23 cellular contexts compared by ENCODE assay signal in the genomic region with DNA sequence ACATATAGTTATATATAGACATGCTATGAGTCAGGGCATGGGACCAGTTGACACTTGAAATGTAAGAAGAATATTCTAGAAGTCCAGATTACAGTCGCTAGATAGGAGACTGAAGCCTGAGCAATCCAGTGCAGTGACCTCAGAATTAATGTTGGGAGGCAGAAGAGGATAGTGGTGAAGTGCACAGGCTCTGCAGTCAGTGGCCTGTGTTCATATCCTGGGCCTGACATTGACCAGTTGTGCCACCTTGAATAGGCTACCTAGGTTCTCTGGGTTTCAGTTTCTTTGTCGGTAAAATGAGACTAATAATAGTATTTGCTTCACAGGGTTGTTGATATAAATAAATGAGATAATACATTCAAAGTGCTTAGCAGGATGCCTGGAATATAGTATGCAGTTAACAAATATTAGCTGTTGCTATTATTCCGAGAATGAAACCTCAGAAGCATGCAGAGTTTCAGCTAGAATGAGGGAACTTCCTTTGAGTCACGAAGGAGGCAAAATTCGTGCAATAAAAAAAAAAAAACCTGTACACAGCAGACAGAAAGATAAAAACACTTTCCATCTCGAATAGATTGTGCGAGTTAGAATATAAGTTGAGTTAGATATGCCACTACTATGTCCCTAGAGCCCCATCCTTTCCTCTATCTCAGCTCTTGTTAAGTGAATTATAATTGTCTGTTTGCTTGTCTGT. TPM values are rescaled to one million over a fixed set of nuclear protein-coding genes. Genes with fewer than 3 reads are reported as not detected.
A peak's percentile ranks its signal among the peaks of the same experiment; 100 is the strongest.
DNase-seq lines count a peak whose midpoint lies in the region; ATAC-seq and TF ChIP-seq lines count a peak whose summit lies in the region.
"Had no signal": no experiment of that assay in that cellular context is flagged by ENCODE, and none has a peak within 500 bp of the region (broad histone marks: within the 10 kb centered on the region; RNA-seq: fewer than 3 reads in every experiment).

No MANE protein-coding gene starts in this region.

- peaks cover 3% of the 10 kb centered on the region for H3K27me3 Mint-ChIP-seq in activated T-cell treated with anti-CD3 and anti-CD28 coated beads, Interleukin-2, amount 50 U/mL, for 24 hours
- no peaks in the 10 kb centered on the region for H3K27me3 Mint-ChIP-seq in activated naive CD8-positive, alpha-beta T cell treated with anti-CD3 and anti-CD28 coated beads for 36 hours

- H3K9me3 ChIP-seq in OCI-LY3 (ENCODE audit: insufficient read depth, low read length) (no peaks in the 10 kb centered on the region), adrenal gland (replicated peaks in 1 of 3) (no peaks in the 10 kb centered on the region)
- H3K9me3 ChIP-seq: BLaER1, SJCRH30, uterus had no signal

- H4K20me1 ChIP-seq in OCI-LY3 (ENCODE audit: insufficient read depth, low read length): no peaks in the 10 kb centered on the region

- H3K9ac ChIP-seq in OCI-LY3 (ENCODE audit: low read length): no peak overlapping the region
- H3K9ac ChIP-seq: BLaER1 had no signal

- H3K79me2 ChIP-seq in OCI-LY3 (ENCODE audit: low read length): no peaks in the 10 kb centered on the region

- H3K4me2 ChIP-seq in OCI-LY3 (ENCODE audit: low read length): peak overlapping the region; percentile 35
- H3K4me2 ChIP-seq: BLaER1 had no signal

- H3K27ac Mint-ChIP-seq in activated T-cell treated with anti-CD3 and anti-CD28 coated beads, Interleukin-2, amount 50 U/mL, for 24 hours: peak overlapping the region; percentile 82
- H3K27ac Mint-ChIP-seq in activated naive CD8-positive, alpha-beta T cell treated with anti-CD3 and anti-CD28 coated beads for 36 hours: peak overlapping the region; percentile 91
- H3K27ac Mint-ChIP-seq: mesothelial cell of epicardium had no signal

- peaks cover 6% of the 10 kb centered on the region for H3K36me3 Mint-ChIP-seq in activated T-cell treated with anti-CD3 and anti-CD28 coated beads, Interleukin-2, amount 50 U/mL, for 24 hours (ENCODE audit: low read depth)
- peaks cover 7% of the 10 kb centered on the region for H3K36me3 Mint-ChIP-seq in activated naive CD8-positive, alpha-beta T cell treated with anti-CD3 and anti-CD28 coated beads for 36 hours
- H3K36me3 Mint-ChIP-seq: mesothelial cell of epicardium had no signal

- H2AFZ ChIP-seq in OCI-LY3 (ENCODE audit: low read depth, low read length): no peak overlapping the region

- H3K27ac ChIP-seq in OCI-LY3 (ENCODE audit: low read length) (no peak overlapping the region), adrenal gland (no peak overlapping the region)
- H3K27ac ChIP-seq: BLaER1, cardiac muscle cell, SJCRH30, uterus, WERI-Rb-1 had no signal

- H3K4me1 Mint-ChIP-seq in activated T-cell treated with anti-CD3 and anti-CD28 coated beads, Interleukin-2, amount 50 U/mL, for 24 hours (ENCODE audit: low read depth): peaks cover 74% of the 10 kb centered on the region
- peaks cover 46% of the 10 kb centered on the region for H3K4me1 Mint-ChIP-seq in activated naive CD8-positive, alpha-beta T cell treated with anti-CD3 and anti-CD28 coated beads for 36 hours
- H3K4me1 Mint-ChIP-seq: mesothelial cell of epicardium had no signal

- no peak overlapping the region for H3K4me3 ChIP-seq in OCI-LY3 (ENCODE audit: low read length)
- H3K4me3 ChIP-seq in adrenal gland: no peak overlapping the region
- H3K4me3 ChIP-seq: BLaER1, cardiac muscle cell, SJCRH30, uterus had no signal

- TF ChIP-seq CTCF in OCI-LY3 (IDR thresholded peaks at IDR 0.05; ENCODE audit: low read depth, low read length) (no peak), adrenal gland (IDR thresholded peaks at IDR 0.05) (no peak)

- no peak for DNase-seq in activated T-cell treated with anti-CD3 and anti-CD28 coated beads, Interleukin-2, amount 50 U/mL, for 24 hours
- no peak for DNase-seq in activated T-cell treated with anti-CD3 and anti-CD28 coated beads, Interleukin-2, amount 50 U/mL, for 48 hours
- DNase-seq in activated naive CD8-positive, alpha-beta T cell treated with anti-CD3 and anti-CD28 coated beads for 36 hours: no peak
- DNase-seq in stimulated activated naive CD8-positive, alpha-beta T cell treated with anti-CD3 and anti-CD28 coated beads, Interleukin-15, Interleukin-2, amounts not matched to agents 100 U/mL and 50 U/mL, for 24 hours: no peak
- no peak for DNase-seq in NCI-H2107 treated with DMSO at 0.1 percent for 48 hours (lab: John Stamatoyannopoulos, UW; ENCODE audit: unreplicated experiment)
- DNase-seq in GM19240 (ENCODE audit: insufficient read length, low spot score): no peak
- no peak for DNase-seq in adrenal gland
- DNase-seq: left colon; MM.1S; NCI-H146; NCI-H774; SJCRH30; stimulated activated CD4-positive, alpha-beta T cell treated with anti-CD3 and anti-CD28 coated beads, Interleukin-4, amount 100 ng/mL, for 4 hours; uterus; WERI-Rb-1 had no signal

- H3K27me3 ChIP-seq in OCI-LY3 (ENCODE audit: low read depth, low read length) (no peaks in the 10 kb centered on the region), adrenal gland (peaks cover 6% of the 10 kb centered on the region)
- H3K27me3 ChIP-seq: cardiac muscle cell, uterus had no signal

- ATAC-seq in stimulated activated naive CD8-positive, alpha-beta T cell treated with anti-CD3 and anti-CD28 coated beads, Interleukin-15, Interleukin-2, amounts not matched to agents 100 U/mL and 50 U/mL, for 24 hours: peak; percentile 7
- ATAC-seq: HCT116, left colon, Panc1 had no signal

- intact Hi-C loops in adrenal gland (cut with DNase I): no loop called here

- H3K36me3 ChIP-seq in OCI-LY3 (replicated peaks; ENCODE audit: low read depth, low read length) (no peaks in the 10 kb centered on the region), adrenal gland (replicated peaks in 1 of 2) (no peaks in the 10 kb centered on the region)
- H3K36me3 ChIP-seq: BLaER1, cardiac muscle cell, SJCRH30, uterus, WERI-Rb-1 had no signal

- peak overlapping the region; percentile 57 for H3K4me3 Mint-ChIP-seq in activated T-cell treated with anti-CD3 and anti-CD28 coated beads, Interleukin-2, amount 50 U/mL, for 24 hours
- no peak overlapping the region for H3K4me3 Mint-ChIP-seq in activated naive CD8-positive, alpha-beta T cell treated with anti-CD3 and anti-CD28 coated beads for 36 hours
- H3K4me3 Mint-ChIP-seq: mesothelial cell of epicardium, neural crest cell had no signal

- 53 to 72% (median 63%) methylated on average over 7 of the region's 7 CpGs for WGBS in adrenal gland, 4 donors

- H3K4me1 ChIP-seq in OCI-LY3 (ENCODE audit: low read length) (peaks cover 44% of the 10 kb centered on the region), adrenal gland (replicated peaks in 1 of 2) (no peaks in the 10 kb centered on the region)
- H3K4me1 ChIP-seq: BLaER1, SJCRH30, uterus had no signal

- H3K9me3 Mint-ChIP-seq in activated T-cell treated with anti-CD3 and anti-CD28 coated beads, Interleukin-2, amount 50 U/mL, for 24 hours: no peaks in the 10 kb centered on the region
- no peaks in the 10 kb centered on the region for H3K9me3 Mint-ChIP-seq in activated naive CD8-positive, alpha-beta T cell treated with anti-CD3 and anti-CD28 coated beads for 36 hours
- H3K9me3 Mint-ChIP-seq: mesothelial cell of epicardium, neural crest cell had no signal

- TF ChIP-seq POLR2A in adrenal gland (IDR thresholded peaks at IDR 0.05): no peak

RNA-seq across cellular contexts. Expression of a gene that starts 4.0 kb away (rescaled TPM):
- total RNA-seq in activated naive CD8-positive, alpha-beta T cell treated with anti-CD3 and anti-CD28 coated beads for 36 hours: 10 to 100 TPM; 67.1 to 67.6 TPM
- total RNA-seq in adrenal gland: 1 to 10 TPM in 2 of 8 donors, under 1 TPM in 3, not detected in 3; 0.15 to 1.4 (median 0.54) TPM
- under 1 TPM; 0.10 to 0.48 (median 0.35) TPM for polyA plus RNA-seq in adrenal gland
- total RNA-seq: cardiac muscle cell, G401, mesothelial cell of epicardium, SJCRH30 had no signal
- polyA plus RNA-seq: cardiac muscle cell had no signal

RNA-seq across cellular contexts. Expression of a gene that starts 9.9 kb away (rescaled TPM):
- under 1 TPM in 1 of 2 experiments, not detected in 1; 0.22 TPM for total RNA-seq in activated naive CD8-positive, alpha-beta T cell treated with anti-CD3 and anti-CD28 coated beads for 36 hours
- not detected for total RNA-seq in adrenal gland
- not detected for polyA plus RNA-seq in adrenal gland
- total RNA-seq: cardiac muscle cell, G401, left colon, mesothelial cell of epicardium, SJCRH30, uterus had no signal
- polyA plus RNA-seq: cardiac muscle cell had no signal

Comparison
In these comparisons a context has a peak if more than half of its experiments do, and no peak if none do; other contexts are left out.
1. RNA of a gene that starts 4.0 kb away (total RNA-seq): 67.1 to 67.6 TPM in activated naive CD8-positive, alpha-beta T cell treated with anti-CD3 and anti-CD28 coated beads for 36 hours; 0.15 to 1.4 TPM in adrenal gland; every median in the first group is over 10 times any median in the second.